In the genomic region with DNA sequence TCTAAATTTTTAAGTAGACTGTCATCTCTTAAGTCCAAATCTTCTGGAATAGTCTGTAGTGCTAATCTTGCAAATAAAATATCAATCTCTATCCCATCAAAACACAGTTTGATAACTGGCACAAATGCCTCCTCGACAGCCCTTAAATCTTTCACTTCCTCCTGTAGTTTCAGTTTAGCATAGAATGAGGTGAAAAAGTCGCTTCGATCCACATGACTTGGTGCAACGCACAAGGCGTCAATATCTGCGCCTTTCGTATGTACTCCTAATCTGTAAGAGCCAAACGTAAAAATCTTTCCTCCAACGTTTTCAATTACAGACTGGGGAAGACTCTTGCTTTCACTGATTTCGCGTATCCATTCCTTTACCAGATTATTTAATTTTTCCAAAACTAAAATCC, we compare ENCODE assay signal across 13 cellular contexts.
DNase-seq lines count a peak whose midpoint lies in the region; ATAC-seq lines count a peak whose summit lies in the region.
"Had no signal": no experiment of that assay in that cellular context is flagged by ENCODE, and none has a peak within 500 bp of the region (broad histone marks: within the 10 kb centered on the region; RNA-seq: fewer than 3 reads in every experiment).

No MANE protein-coding gene starts in this region.

- H3K36me3 ChIP-seq in iPS-20b (ENCODE audit: insufficient read depth, low read depth, low read length): no peaks in the 10 kb centered on the region
- H3K36me3 ChIP-seq: transverse colon had no signal

- no peaks in the 10 kb centered on the region; the same call in 1 of the 2 replicates for H3K27me3 ChIP-seq in iPS-20b (ENCODE audit: insufficient read depth, low read length)

- H3K4me3 Mint-ChIP-seq in activated T-cell treated with anti-CD3 and anti-CD28 coated beads, Interleukin-2, amount 50 U/mL, for 24 hours: peak overlapping the region; percentile 50
- H3K4me3 Mint-ChIP-seq in activated naive CD8-positive, alpha-beta T cell: peak overlapping the region; percentile 66
- peak overlapping the region; percentile 80 to 89 for H3K4me3 Mint-ChIP-seq in stimulated activated naive CD8-positive, alpha-beta T cell treated with anti-CD3 and anti-CD28 coated beads, Interleukin-15, amount 100 ng/mL, for 72 hours
- H3K4me3 Mint-ChIP-seq: mesothelial cell of epicardium had no signal

- no peak overlapping the region for H3K9ac ChIP-seq in iPS-20b (ENCODE audit: low read depth, low read length)

- H3K27ac ChIP-seq in iPS-20b (ENCODE audit: low read length) (no peak overlapping the region), caudate nucleus (ENCODE audit: low read depth, low read length) (no peak overlapping the region)
- H3K27ac ChIP-seq: transverse colon had no signal

- H3K9me3 Mint-ChIP-seq in activated T-cell treated with anti-CD3 and anti-CD28 coated beads, Interleukin-2, amount 50 U/mL, for 24 hours: peaks cover 9% of the 10 kb centered on the region
- peaks cover 7% of the 10 kb centered on the region for H3K9me3 Mint-ChIP-seq in activated naive CD8-positive, alpha-beta T cell (ENCODE audit: low read depth)
- H3K9me3 Mint-ChIP-seq in stimulated activated naive CD8-positive, alpha-beta T cell treated with anti-CD3 and anti-CD28 coated beads, Interleukin-15, amount 100 ng/mL, for 72 hours: peaks cover 16 to 18% of the 10 kb centered on the region in 2 donors
- H3K9me3 Mint-ChIP-seq: activated CD4-positive, alpha-beta memory T cell treated with anti-CD3 and anti-CD28 coated beads for 36 hours had no signal

- H3K36me3 Mint-ChIP-seq in activated T-cell treated with anti-CD3 and anti-CD28 coated beads, Interleukin-2, amount 50 U/mL, for 24 hours (ENCODE audit: low read depth): no peaks in the 10 kb centered on the region
- H3K36me3 Mint-ChIP-seq in activated naive CD8-positive, alpha-beta T cell: peaks cover 10% of the 10 kb centered on the region

- no peaks in the 10 kb centered on the region for H3K4me1 Mint-ChIP-seq in activated T-cell treated with anti-CD3 and anti-CD28 coated beads, Interleukin-2, amount 50 U/mL, for 24 hours (ENCODE audit: low read depth)
- H3K4me1 Mint-ChIP-seq in activated naive CD8-positive, alpha-beta T cell (ENCODE audit: low read depth): peaks cover 2% of the 10 kb centered on the region
- peaks cover 12% of the 10 kb centered on the region for H3K4me1 Mint-ChIP-seq in stimulated activated naive CD8-positive, alpha-beta T cell treated with anti-CD3 and anti-CD28 coated beads, Interleukin-15, amount 100 ng/mL, for 72 hours
- H3K4me1 Mint-ChIP-seq: mesothelial cell of epicardium had no signal

- H3K4me3 ChIP-seq in iPS-20b (ENCODE audit: low read length): peak overlapping the region; percentile 46

- peaks cover 71% of the 10 kb centered on the region for H3K27me3 Mint-ChIP-seq in activated T-cell treated with anti-CD3 and anti-CD28 coated beads, Interleukin-2, amount 50 U/mL, for 24 hours
- H3K27me3 Mint-ChIP-seq in activated naive CD8-positive, alpha-beta T cell: peaks cover 30% of the 10 kb centered on the region
- peaks cover 54% of the 10 kb centered on the region for H3K27me3 Mint-ChIP-seq in stimulated activated naive CD8-positive, alpha-beta T cell treated with anti-CD3 and anti-CD28 coated beads, Interleukin-15, amount 100 ng/mL, for 72 hours

- H3K9me3 ChIP-seq in iPS-20b (ENCODE audit: insufficient read depth, low read depth, low read length): peaks cover 10% of the 10 kb centered on the region; the same call in 1 of the 2 replicates
- H3K9me3 ChIP-seq: transverse colon had no signal

- no peaks in the 10 kb centered on the region for H3K4me1 ChIP-seq in iPS-20b (ENCODE audit: insufficient read depth, low read length)
- H3K4me1 ChIP-seq: transverse colon had no signal

- DNase-seq in activated T-cell treated with anti-CD3 and anti-CD28 coated beads, Interleukin-2, amount 50 U/mL, for 24 hours: no peak
- no peak for DNase-seq in activated T-cell treated with anti-CD3 and anti-CD28 coated beads, Interleukin-2, amount 50 U/mL, for 1 hour
- DNase-seq in stimulated activated naive CD8-positive, alpha-beta T cell treated with anti-CD3 and anti-CD28 coated beads, Interleukin-15, amount 100 ng/mL, for 72 hours: no peak
- DNase-seq in NOMO-1 treated with DMSO at 0.1 percent for 48 hours (lab: John Stamatoyannopoulos, UW; ENCODE audit: unreplicated experiment) (no peak), caudate nucleus (lab: John Stamatoyannopoulos, UW) (no peak), NCI-H146 (lab: John Stamatoyannopoulos, UW) (no peak)
- DNase-seq: activated CD4-positive, alpha-beta memory T cell treated with anti-CD3 and anti-CD28 coated beads for 36 hours; hypothalamus; T1000; transverse colon had no signal

- H3K27ac Mint-ChIP-seq in activated T-cell treated with anti-CD3 and anti-CD28 coated beads, Interleukin-2, amount 50 U/mL, for 24 hours: no peak overlapping the region
- no peak overlapping the region for H3K27ac Mint-ChIP-seq in activated naive CD8-positive, alpha-beta T cell
- H3K27ac Mint-ChIP-seq in stimulated activated naive CD8-positive, alpha-beta T cell treated with anti-CD3 and anti-CD28 coated beads, Interleukin-15, amount 100 ng/mL, for 72 hours: peak overlapping the region in 1 of 2 donors; percentile 96
- H3K27ac Mint-ChIP-seq: activated CD4-positive, alpha-beta memory T cell treated with anti-CD3 and anti-CD28 coated beads for 36 hours; mesothelial cell of epicardium had no signal

- no peak for ATAC-seq in stimulated activated naive CD8-positive, alpha-beta T cell treated with anti-CD3 and anti-CD28 coated beads, Interleukin-15, amount 100 ng/mL, for 72 hours
